In genomic region chr14:32757568-32757967, GRCh38 we compare ENCODE assay signal across 29 cellular contexts.
"Had no signal": no experiment of that assay in that cellular context is flagged by ENCODE, and none has a peak within 500 bp of the region (broad histone marks: within the 10 kb centered on the region; RNA-seq: fewer than 3 reads in every experiment).

No MANE protein-coding gene starts in this region.

- FAIRE-seq: TTC549 had no signal

- H3K4me1 Mint-ChIP-seq: activated CD4-positive, alpha-beta memory T cell treated with anti-CD3 and anti-CD28 coated beads, Interleukin-2, amount 10 ng/mL, durations not matched to agents 7 days and 5 days; activated CD4-positive, alpha-beta T cell treated with anti-CD3 and anti-CD28 coated beads, Interleukin-2, amount 10 ng/mL, durations not matched to agents 7 days and 5 days; activated CD8-positive, alpha-beta memory T cell treated with anti-CD3 and anti-CD28 coated beads, Interleukin-2, amount 10 ng/mL, durations not matched to agents 7 days and 5 days; activated naive CD4-positive, alpha-beta T cell treated with anti-CD3 and anti-CD28 coated beads, Interleukin-2, amount 10 ng/mL, durations not matched to agents 7 days and 5 days; activated naive CD8-positive, alpha-beta T cell treated with anti-CD3 and anti-CD28 coated beads, Interleukin-2, amount 50 U/mL, for 24 hours had no signal

- H3K9ac ChIP-seq: KMS-11, SK-N-SH had no signal

- H3K36me3 ChIP-seq: breast epithelium, SJSA1 had no signal

- H3K27me3 Mint-ChIP-seq: activated CD4-positive, alpha-beta memory T cell treated with anti-CD3 and anti-CD28 coated beads, Interleukin-2, amount 10 ng/mL, durations not matched to agents 7 days and 5 days; activated CD4-positive, alpha-beta T cell treated with anti-CD3 and anti-CD28 coated beads, Interleukin-2, amount 10 ng/mL, durations not matched to agents 7 days and 5 days; activated CD8-positive, alpha-beta memory T cell treated with anti-CD3 and anti-CD28 coated beads, Interleukin-2, amount 10 ng/mL, durations not matched to agents 7 days and 5 days; activated naive CD4-positive, alpha-beta T cell treated with anti-CD3 and anti-CD28 coated beads, Interleukin-2, amount 10 ng/mL, durations not matched to agents 7 days and 5 days; activated naive CD8-positive, alpha-beta T cell; activated naive CD8-positive, alpha-beta T cell treated with anti-CD3 and anti-CD28 coated beads, Interleukin-2, amount 50 U/mL, for 24 hours had no signal

- H3K4me1 ChIP-seq: body of pancreas, breast epithelium, SJSA1 had no signal

- DNase-seq: activated CD4-positive, alpha-beta memory T cell treated with anti-CD3 and anti-CD28 coated beads, Interleukin-2, amount 10 ng/mL, durations not matched to agents 7 days and 5 days; activated CD4-positive, alpha-beta T cell treated with anti-CD3 and anti-CD28 coated beads, Interleukin-2, amount 10 ng/mL, durations not matched to agents 7 days and 5 days; activated CD8-positive, alpha-beta memory T cell treated with anti-CD3 and anti-CD28 coated beads for 24 hours; activated CD8-positive, alpha-beta memory T cell treated with anti-CD3 and anti-CD28 coated beads, Interleukin-2, amount 10 ng/mL, durations not matched to agents 7 days and 5 days; activated CD8-positive, alpha-beta memory T cell treated with anti-CD3 and anti-CD28 coated beads, Interleukin-2, amount 50 U/mL, for 48 hours; activated effector memory CD4-positive, alpha-beta T cell treated with Interleukin-2 at 50 U/mL for 16 hours; activated naive CD4-positive, alpha-beta T cell treated with anti-CD3 and anti-CD28 coated beads, Interleukin-2, amount 10 ng/mL, durations not matched to agents 7 days and 5 days; activated naive CD8-positive, alpha-beta T cell treated with anti-CD3 and anti-CD28 coated beads, Interleukin-2, amount 50 U/mL, for 24 hours; activated T-cell treated with anti-CD3 and anti-CD28 coated beads, Interleukin-2, amount 50 U/mL, for 48 hours; amniotic stem cell; aorta; body of pancreas; MM.1S; MV-4-11; NCI-H1092; NCI-H146; NCI-H187; NCI-H2081; NCI-H345; NCI-H524 treated with DMSO at 0.1 percent for 48 hours; SHP77 treated with DMSO at 0.1 percent for 48 hours; SK-N-SH had no signal

- H3K4me3 ChIP-seq: body of pancreas, breast epithelium, SJSA1 had no signal

- H3K27ac Mint-ChIP-seq: activated CD4-positive, alpha-beta memory T cell treated with anti-CD3 and anti-CD28 coated beads, Interleukin-2, amount 10 ng/mL, durations not matched to agents 7 days and 5 days; activated CD4-positive, alpha-beta T cell treated with anti-CD3 and anti-CD28 coated beads, Interleukin-2, amount 10 ng/mL, durations not matched to agents 7 days and 5 days; activated CD8-positive, alpha-beta memory T cell treated with anti-CD3 and anti-CD28 coated beads, Interleukin-2, amount 10 ng/mL, durations not matched to agents 7 days and 5 days; activated naive CD4-positive, alpha-beta T cell treated with anti-CD3 and anti-CD28 coated beads, Interleukin-2, amount 10 ng/mL, durations not matched to agents 7 days and 5 days; activated naive CD8-positive, alpha-beta T cell; activated naive CD8-positive, alpha-beta T cell treated with anti-CD3 and anti-CD28 coated beads, Interleukin-2, amount 50 U/mL, for 24 hours; T-helper 1 cell treated with Interleukin-12 subunit alpha and Interleukin-12 subunit beta and Interleukin-4 antibody, amounts not matched to agents 30 μg/mL and 1 μg/mL, for 36 hours; T-helper 2 cell treated with Interferon-gamma antibody and Interleukin-4, amounts not matched to agents 5 μg/mL and 100 μg/mL, for 36 hours had no signal

- H3K9me3 ChIP-seq: SJSA1 had no signal

- H3K4me3 Mint-ChIP-seq: activated CD4-positive, alpha-beta memory T cell treated with anti-CD3 and anti-CD28 coated beads, Interleukin-2, amount 10 ng/mL, durations not matched to agents 7 days and 5 days; activated CD4-positive, alpha-beta T cell treated with anti-CD3 and anti-CD28 coated beads, Interleukin-2, amount 10 ng/mL, durations not matched to agents 7 days and 5 days; activated CD8-positive, alpha-beta memory T cell treated with anti-CD3 and anti-CD28 coated beads, Interleukin-2, amount 10 ng/mL, durations not matched to agents 7 days and 5 days; activated naive CD4-positive, alpha-beta T cell treated with anti-CD3 and anti-CD28 coated beads, Interleukin-2, amount 10 ng/mL, durations not matched to agents 7 days and 5 days; activated naive CD8-positive, alpha-beta T cell; activated naive CD8-positive, alpha-beta T cell treated with anti-CD3 and anti-CD28 coated beads, Interleukin-2, amount 50 U/mL, for 24 hours; T-helper 1 cell treated with Interleukin-12 subunit alpha and Interleukin-12 subunit beta and Interleukin-4 antibody, amounts not matched to agents 30 μg/mL and 1 μg/mL, for 36 hours; T-helper 2 cell treated with Interferon-gamma antibody and Interleukin-4, amounts not matched to agents 5 μg/mL and 100 μg/mL, for 36 hours had no signal

- H3K36me3 Mint-ChIP-seq: activated CD8-positive, alpha-beta memory T cell treated with anti-CD3 and anti-CD28 coated beads, Interleukin-2, amount 10 ng/mL, durations not matched to agents 7 days and 5 days; activated naive CD4-positive, alpha-beta T cell treated with anti-CD3 and anti-CD28 coated beads, Interleukin-2, amount 10 ng/mL, durations not matched to agents 7 days and 5 days had no signal

- H3K4me2 ChIP-seq: KMS-11, SK-N-SH had no signal

- H3K27ac ChIP-seq: body of pancreas, breast epithelium, KMS-11, SJSA1 had no signal

- H3K27me3 ChIP-seq: body of pancreas, breast epithelium, SJSA1 had no signal
